8 cellular contexts compared by ENCODE assay signal in the genomic region with DNA sequence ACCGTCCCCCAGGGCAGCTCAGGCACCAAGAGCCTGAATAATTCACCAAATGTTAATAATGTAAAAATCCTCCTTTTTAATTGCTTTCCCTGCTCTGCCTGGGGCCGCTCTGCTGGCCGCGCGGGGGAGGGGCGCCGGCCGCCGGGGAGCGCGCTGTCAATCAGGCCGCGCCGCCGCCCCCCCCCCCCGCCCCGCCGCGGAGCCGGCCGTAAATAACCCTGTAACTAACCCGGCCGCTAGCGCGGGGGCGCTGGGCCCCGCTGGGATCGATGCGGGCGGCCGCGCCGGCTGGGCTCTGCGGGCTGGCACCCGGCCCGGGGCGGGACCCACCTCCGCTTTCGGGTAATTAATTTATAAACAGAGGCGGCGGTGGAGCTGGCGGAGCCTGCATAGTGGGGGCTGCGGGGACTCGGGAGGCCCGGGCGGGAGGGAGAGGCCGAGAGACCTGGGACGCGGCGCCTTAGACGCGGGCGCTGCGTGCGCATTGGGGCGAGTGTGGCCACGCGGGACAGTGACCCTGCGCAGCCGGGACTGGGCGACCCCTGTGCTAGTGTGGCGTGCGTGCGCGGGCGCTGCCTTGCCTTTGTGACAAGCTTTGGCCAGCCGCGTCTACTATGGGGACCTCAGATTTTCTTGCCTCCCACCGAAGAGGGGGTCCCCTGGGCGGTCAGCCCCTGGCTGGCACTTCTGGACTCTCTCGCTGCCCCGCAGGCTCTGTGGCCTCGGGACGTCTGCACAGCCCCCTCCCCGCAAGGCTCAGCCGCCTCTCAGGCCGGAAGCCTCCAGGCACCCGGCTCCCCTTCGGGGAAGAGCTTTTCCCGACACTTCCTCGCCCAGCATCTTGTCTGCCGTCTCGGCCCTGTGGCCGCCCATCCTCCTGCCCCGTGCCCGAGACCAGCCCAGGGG. TPM values are rescaled to one million over a fixed set of nuclear protein-coding genes. Genes with fewer than 3 reads are reported as not detected.
DNase-seq lines count a peak whose midpoint lies in the region; ATAC-seq and TF ChIP-seq lines count a peak whose summit lies in the region.

No MANE protein-coding gene starts in this region.

- H2AFZ ChIP-seq in GM23338, result no peak overlapping the region

- no peak overlapping the region for H3K27ac Mint-ChIP-seq in GM23338
- H3K27ac Mint-ChIP-seq in memory B cell, result no peak overlapping the region

- H3K4me3 ChIP-seq in AG09309 (ENCODE audit: control insufficient read depth, low read depth, low read length), result peak overlapping the region; percentile 3
- H3K4me3 ChIP-seq in GM23338, result peak overlapping the region; percentile 55
- H3K4me3 ChIP-seq in duodenal mucosa (ENCODE audit: low read depth in 1 of 2, low read length in 2 of 2), result peak overlapping the region; percentile 29 to 51
- peak overlapping the region in 3 of 4 donors; percentile 31 to 48 (median 47) for H3K4me3 ChIP-seq in upper lobe of left lung

- H3K27me3 Mint-ChIP-seq in GM23338 (ENCODE audit: insufficient read depth, low read depth, poor library complexity), result peaks cover 66% of the 10 kb centered on the region
- peaks cover 27% of the 10 kb centered on the region for H3K27me3 Mint-ChIP-seq in memory B cell

- no peaks in the 10 kb centered on the region for H3K79me2 ChIP-seq in GM23338 (replicated peaks; ENCODE audit: insufficient read depth)

- 0 out of 2 replicates have a peak, but pooled peaks cover 3% of the 10 kb centered on the region for H3F3A ChIP-seq in GM23338 (replicated peaks; ENCODE audit: low read depth)

- H3K9me3 ChIP-seq in duodenal mucosa (ENCODE audit: control insufficient read depth in 1 of 2, low read length in 2 of 2) (no peaks in the 10 kb centered on the region), upper lobe of left lung (no peaks in the 10 kb centered on the region)

- WGBS in upper lobe of left lung, 2 donors, result 1% methylated on average over 13 to 38 of the region's 86 CpGs

- no peak for TF ChIP-seq EP300 in upper lobe of left lung (IDR thresholded peaks at IDR 0.05)

- H3K36me3 ChIP-seq in GM23338 (ENCODE audit: insufficient read depth), result 0 out of 2 replicates have a peak, but pooled peaks cover 3% of the 10 kb centered on the region
- peaks cover 3 to 4% of the 10 kb centered on the region in 2 donors for H3K36me3 ChIP-seq in duodenal mucosa (ENCODE audit: control insufficient read depth in 1 of 2, insufficient read depth in 2 of 2, low read length in 2 of 2)
- H3K36me3 ChIP-seq in upper lobe of left lung, result peaks cover 0 to 12% (median 10%) of the 10 kb centered on the region in 4 donors

- TF ChIP-seq POLR2A in upper lobe of left lung (IDR thresholded peaks at IDR 0.05), result no peak

- TF ChIP-seq CTCF in AG09309 (IDR thresholded peaks at IDR 0.05; ENCODE audit: control insufficient read depth, insufficient read depth, low read depth, low read length, missing control alignments), result no peak
- no peak for TF ChIP-seq CTCF in GM23338 (conservative IDR thresholded peaks at IDR 0.05; ENCODE audit: low read depth in 2 of 2)
- TF ChIP-seq CTCF in upper lobe of left lung (IDR thresholded peaks at IDR 0.05), result peak in 1 of 6 experiments; percentile 15

- peaks cover 87% of the 10 kb centered on the region for H3K27me3 ChIP-seq in GM23338 (ENCODE audit: insufficient read depth)
- H3K27me3 ChIP-seq in duodenal mucosa (ENCODE audit: control insufficient read depth in 1 of 2, insufficient read depth in 2 of 2, low read length in 2 of 2), result peaks cover 57% of the 10 kb centered on the region in 2 donors
- H3K27me3 ChIP-seq in upper lobe of left lung, result peaks cover 6 to 57% (median 39%) of the 10 kb centered on the region in 4 donors

- H4K20me1 ChIP-seq in GM23338 (replicated peaks; ENCODE audit: insufficient read depth), result no peaks in the 10 kb centered on the region; the same call in 1 of the 2 replicates

- H3K9me2 ChIP-seq in GM23338 (ENCODE audit: insufficient read depth), result no peaks in the 10 kb centered on the region

- H3K36me3 Mint-ChIP-seq in GM23338 (ENCODE audit: low read depth) (peaks cover 5% of the 10 kb centered on the region; the same call in 2 of the 3 replicates), memory B cell (peaks cover 3% of the 10 kb centered on the region)

- H3K4me3 Mint-ChIP-seq in GM23338 (peak overlapping the region; percentile 51), memory B cell (peak overlapping the region; percentile 81)

- H3K4me2 ChIP-seq in GM23338, result peak overlapping the region; percentile 79

- H3K9ac ChIP-seq in duodenal mucosa (ENCODE audit: low read depth in 1 of 2, low read length in 2 of 2), result no peak overlapping the region

- no peak for DNase-seq in AG09309 (ENCODE audit: low read depth)
- DNase-seq in GM23338 (ENCODE audit: low spot score), result peak; percentile 60
- peak; percentile 50 for DNase-seq in RKO (ENCODE audit: low spot score)
- no peak for DNase-seq in memory B cell (ENCODE audit: low spot score in 2 of 2)
- peak in 1 of 2 donors; percentile 93 for DNase-seq in upper lobe of left lung

- H3K4me1 ChIP-seq in GM23338 (ENCODE audit: insufficient read depth) (peaks cover 5% of the 10 kb centered on the region; the same call in 1 of the 2 replicates), duodenal mucosa (ENCODE audit: control insufficient read depth in 1 of 2, insufficient read depth in 2 of 2, low read length in 2 of 2) (peaks cover 0 to 18% of the 10 kb centered on the region in 2 donors), upper lobe of left lung (peaks cover 38 to 46% (median 40%) of the 10 kb centered on the region in 4 donors)

- H3K9me3 Mint-ChIP-seq in GM23338 (peaks cover 3% of the 10 kb centered on the region; the same call in 1 of the 3 replicates), memory B cell (no peaks in the 10 kb centered on the region)

- H3K27ac ChIP-seq in GM23338 (ENCODE audit: low read depth) (no peak overlapping the region), duodenal mucosa (ENCODE audit: low read depth, low read length) (peak overlapping the region; percentile 42), upper lobe of left lung (peak overlapping the region in 3 of 4 donors; percentile 30 to 39 (median 35))

- ATAC-seq in GM23338, result peak; percentile 4
- peak; percentile 40 for ATAC-seq in memory B cell (ENCODE audit: low read depth)
- ATAC-seq in upper lobe of left lung (ENCODE audit: low FRiP score in 2 of 2), result peak in 1 of 2 donors; percentile 31
- no peak for ATAC-seq in HG02970 (IDR thresholded peaks at IDR 0.05; ENCODE audit: low FRiP score, unreplicated experiment)
- no peak for ATAC-seq in GM19452 (IDR thresholded peaks at IDR 0.05; ENCODE audit: unreplicated experiment)

- H3K4me1 Mint-ChIP-seq in GM23338 (peaks cover 11% of the 10 kb centered on the region; the same call in 2 of the 3 replicates), memory B cell (peaks cover 5% of the 10 kb centered on the region)

TF ChIP-seq in GM23338, 12 proteins besides CTCF, POLR2A, EP300 and RAD21:
- peak; percentile 72 for TF ChIP-seq EZH2 (IDR thresholded peaks at IDR 0.05; ENCODE audit: low read depth, unreplicated experiment)
- no peak for TF ChIP-seq JUNB (IDR thresholded peaks at IDR 0.05; ENCODE audit: unreplicated experiment)
- no peak for TF ChIP-seq POLR2AphosphoS5 (IDR thresholded peaks at IDR 0.05; ENCODE audit: low read depth)
- TF ChIP-seq EZH2phosphoT487 (IDR thresholded peaks at IDR 0.05; ENCODE audit: unreplicated experiment), result peak; percentile 57
- no peak for TF ChIP-seq REST (IDR thresholded peaks at IDR 0.05; ENCODE audit: unreplicated experiment)

RNA-seq across cellular contexts. Expression of gene SAMD11, which starts 16.7 kb away (rescaled TPM):
- 0.14 and 0.19 TPM in 2 replicates for total RNA-seq in GM23338 (2014; rRNA removed; shearing (Covaris generic))
- polyA plus RNA-seq in GM23338 (2016; fragmentation: Nextera tagmentation; extraction: Ambion mirVana), result 0.40 and 0.47 TPM in 2 replicates
- 1 to 10 TPM; 1.0 to 9.3 (median 2.4) TPM for total RNA-seq in upper lobe of left lung

RNA-seq across cellular contexts. Expression of gene NOC2L, which starts 18.7 kb away (rescaled TPM):
- total RNA-seq in GM23338 (2014; rRNA removed; shearing (Covaris generic)), result 123 and 125 TPM in 2 replicates
- polyA plus RNA-seq in GM23338 (2016; fragmentation: Nextera tagmentation; extraction: Ambion mirVana), result 79.3 and 89.0 TPM in 2 replicates
- 10 to 100 TPM; 28.7 to 66.0 (median 51.0) TPM for total RNA-seq in upper lobe of left lung

RNA-seq across cellular contexts. Expression of gene KLHL17, which starts 20.0 kb away (rescaled TPM):
- 27.8 and 37.1 TPM in 2 replicates for total RNA-seq in GM23338 (2014; rRNA removed; shearing (Covaris generic))
- polyA plus RNA-seq in GM23338 (2016; fragmentation: Nextera tagmentation; extraction: Ambion mirVana), result 16.5 and 17.8 TPM in 2 replicates
- total RNA-seq in upper lobe of left lung, result 10 to 100 TPM in 4 of 6 donors, 1 to 10 TPM in 2; 4.7 to 45.1 (median 16.5) TPM

RNA-seq across cellular contexts. Expression of gene PLEKHN1, which starts 25.9 kb away (rescaled TPM):
- 2.2 and 3.3 TPM in 2 replicates for total RNA-seq in GM23338 (2014; rRNA removed; shearing (Covaris generic))
- polyA plus RNA-seq in GM23338 (2016; fragmentation: Nextera tagmentation; extraction: Ambion mirVana), result 0.94 and 1.4 TPM in 2 replicates
- total RNA-seq in upper lobe of left lung, result 10 to 100 TPM in 1 of 6 donors, 1 to 10 TPM in 5; 1.1 to 11.5 (median 1.6) TPM

RNA-seq across cellular contexts. Expression of gene PERM1, which starts 41.5 kb away (rescaled TPM):
- not detected in 2 replicates for total RNA-seq in GM23338 (2014; rRNA removed; shearing (Covaris generic))
- polyA plus RNA-seq in GM23338 (2016; fragmentation: Nextera tagmentation; extraction: Ambion mirVana), result 0.66 and 1.1 TPM in 2 replicates
- 1 to 10 TPM in 1 of 6 donors, under 1 TPM in 3, not detected in 2; 0.15 to 1.0 (median 0.36) TPM for total RNA-seq in upper lobe of left lung

Comparison
In these comparisons a context has a peak if more than half of its experiments do, and no peak if none do; other contexts are left out.
1. DNase-seq: peak in GM23338 (single experiment) and RKO (single experiment); none in AG09309 (single experiment) and memory B cell (0 of 2).
2. H3K4me3 ChIP-seq: peak in every context shown above with its lines; median percentile 55 in GM23338; 47 in upper lobe of left lung; 40 in duodenal mucosa; 3 in AG09309.
3. ATAC-seq: peak in GM23338 (single experiment) and memory B cell (single experiment); none in HG02970 (single experiment) and GM19452 (single experiment).